ENCODE assay signal across 18 cellular contexts in the genomic region with DNA sequence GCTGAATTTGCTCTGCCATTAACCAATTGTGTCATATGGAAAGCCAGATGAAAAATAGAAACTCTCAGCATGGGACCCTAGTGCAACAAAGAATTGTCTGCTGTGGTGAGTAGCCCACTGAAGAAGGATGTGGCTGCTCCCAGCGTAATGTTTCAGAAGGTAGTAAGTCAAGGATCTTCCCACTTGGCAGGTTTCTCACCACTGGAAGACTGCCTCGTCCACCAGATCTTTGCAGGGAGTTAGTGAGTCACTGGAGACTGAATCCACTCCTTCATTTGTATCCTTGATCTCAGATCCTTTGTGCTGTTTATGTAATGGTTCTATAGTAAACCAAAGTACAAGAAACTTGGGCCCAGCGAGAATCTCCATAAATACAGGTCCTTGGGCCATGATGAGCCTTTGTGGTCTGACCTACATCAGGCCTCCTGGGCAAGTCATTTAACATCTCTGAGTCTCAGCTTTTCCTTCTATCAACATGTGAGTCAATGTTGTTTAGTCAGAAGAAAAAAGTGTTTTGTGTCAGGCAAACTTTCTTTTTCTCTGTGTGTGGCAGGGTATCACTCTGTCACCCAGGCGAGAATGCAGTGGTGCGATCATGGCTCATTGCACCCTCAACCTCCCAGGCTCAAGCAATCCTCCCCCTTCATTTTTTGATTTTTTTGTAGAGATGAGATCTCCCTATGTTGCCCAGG.
A peak's percentile ranks its signal among the peaks of the same experiment; 100 is the strongest.
DNase-seq lines count a peak whose midpoint lies in the region; ATAC-seq and TF ChIP-seq lines count a peak whose summit lies in the region.
"Had no signal": no experiment of that assay in that cellular context is flagged by ENCODE, and none has a peak within 500 bp of the region (broad histone marks: within the 10 kb centered on the region; RNA-seq: fewer than 3 reads in every experiment).

No MANE protein-coding gene starts in this region.

- no peak overlapping the region for H3K9ac ChIP-seq in mammary epithelial cell (ENCODE audit: insufficient read depth, low read length)

- TF ChIP-seq CTCF in prostate gland (IDR thresholded peaks at IDR 0.05) (no peak), mammary epithelial cell (conservative IDR thresholded peaks at IDR 0.05 in 1 of 2, IDR thresholded peaks at IDR 0.05 in 1 of 2; ENCODE audit: extremely low read depth in 1 of 2, insufficient read depth in 1 of 2, low read depth in 1 of 2, low read length in 2 of 2) (no peak)

- no peak overlapping the region for H3K4me3 Mint-ChIP-seq in activated naive CD8-positive, alpha-beta T cell treated with anti-CD3 and anti-CD28 coated beads, Interleukin-2, amount 50 U/mL, for 24 hours
- no peak overlapping the region for H3K4me3 Mint-ChIP-seq in activated naive CD8-positive, alpha-beta T cell treated with anti-CD3 and anti-CD28 coated beads for 36 hours
- H3K4me3 Mint-ChIP-seq in activated naive CD4-positive, alpha-beta T cell treated with anti-CD3 and anti-CD28 coated beads, Interleukin-2, amount 10 ng/mL, durations not matched to agents 7 days and 5 days: no peak overlapping the region
- H3K4me3 Mint-ChIP-seq: CD8-positive, alpha-beta T cell; immature natural killer cell; naive thymus-derived CD4-positive, alpha-beta T cell had no signal

- no peaks in the 10 kb centered on the region for H3K79me2 ChIP-seq in mammary epithelial cell (ENCODE audit: insufficient read depth, low read length)

- intact Hi-C loops in prostate gland (cut with DNase I): no loop called here
- intact Hi-C loops in mammary epithelial cell (cut with micrococcal nuclease): no loop called here

- TF ChIP-seq POLR2A in prostate gland (IDR thresholded peaks at IDR 0.05): no peak

- H3K9me3 Mint-ChIP-seq in activated naive CD8-positive, alpha-beta T cell treated with anti-CD3 and anti-CD28 coated beads, Interleukin-2, amount 50 U/mL, for 24 hours: no peaks in the 10 kb centered on the region
- no peaks in the 10 kb centered on the region for H3K9me3 Mint-ChIP-seq in activated naive CD8-positive, alpha-beta T cell treated with anti-CD3 and anti-CD28 coated beads for 36 hours
- no peaks in the 10 kb centered on the region for H3K9me3 Mint-ChIP-seq in activated naive CD4-positive, alpha-beta T cell treated with anti-CD3 and anti-CD28 coated beads, Interleukin-2, amount 10 ng/mL, durations not matched to agents 7 days and 5 days
- H3K9me3 Mint-ChIP-seq: CD8-positive, alpha-beta T cell; immature natural killer cell; naive thymus-derived CD4-positive, alpha-beta T cell had no signal

- H4K20me1 ChIP-seq in mammary epithelial cell (ENCODE audit: insufficient read depth, low read length): no peaks in the 10 kb centered on the region

- H3K36me3 ChIP-seq in prostate gland (no peaks in the 10 kb centered on the region), mammary epithelial cell (ENCODE audit: insufficient read depth, low read length) (no peaks in the 10 kb centered on the region)
- H3K36me3 ChIP-seq: breast epithelium had no signal

- dilution Hi-C loops in mammary epithelial cell (cut with HindIII; ENCODE audit: low sequenced_read_pairs): no loop called here

- H3K9me3 ChIP-seq in prostate gland (no peaks in the 10 kb centered on the region), mammary epithelial cell (replicated peaks; ENCODE audit: insufficient read depth, low read length) (no peaks in the 10 kb centered on the region)
- H3K9me3 ChIP-seq: breast epithelium, testis had no signal

- peaks cover 27% of the 10 kb centered on the region for H3K4me1 Mint-ChIP-seq in activated naive CD8-positive, alpha-beta T cell treated with anti-CD3 and anti-CD28 coated beads, Interleukin-2, amount 50 U/mL, for 24 hours
- peaks cover 11% of the 10 kb centered on the region for H3K4me1 Mint-ChIP-seq in activated naive CD8-positive, alpha-beta T cell treated with anti-CD3 and anti-CD28 coated beads for 36 hours
- H3K4me1 Mint-ChIP-seq in activated naive CD4-positive, alpha-beta T cell treated with anti-CD3 and anti-CD28 coated beads, Interleukin-2, amount 10 ng/mL, durations not matched to agents 7 days and 5 days: peaks cover 10% of the 10 kb centered on the region

- ATAC-seq in activated naive CD8-positive, alpha-beta T cell treated with anti-CD3 and anti-CD28 coated beads, Interleukin-2, amount 50 U/mL, for 24 hours: peak; percentile 91
- ATAC-seq in HG02759 (IDR thresholded peaks at IDR 0.05; ENCODE audit: unreplicated experiment): peak; percentile 58
- peak; percentile 89 for ATAC-seq in stimulated activated naive CD8-positive, alpha-beta T cell treated with anti-CD3 and anti-CD28 coated beads, Interleukin-15, Interleukin-2, amounts not matched to agents 100 U/mL and 50 U/mL, for 24 hours
- ATAC-seq: CD8-positive, alpha-beta T cell; naive thymus-derived CD4-positive, alpha-beta T cell had no signal

- H2AFZ ChIP-seq in mammary epithelial cell (ENCODE audit: low read depth, low read length): no peak overlapping the region

- no peak overlapping the region for H3K4me3 ChIP-seq in prostate gland
- H3K4me3 ChIP-seq in mammary epithelial cell (replicated peaks in 1 of 3; ENCODE audit: insufficient read depth in 1 of 3, low read depth in 2 of 3, low read length in 3 of 3): no peak overlapping the region
- H3K4me3 ChIP-seq: breast epithelium, testis had no signal

- H3K4me1 ChIP-seq in prostate gland (replicated peaks): no peaks in the 10 kb centered on the region
- H3K4me1 ChIP-seq in mammary epithelial cell (ENCODE audit: insufficient read depth, low read length): no peaks in the 10 kb centered on the region
- H3K4me1 ChIP-seq: breast epithelium, testis had no signal

- no peaks in the 10 kb centered on the region for H3K27me3 Mint-ChIP-seq in activated naive CD8-positive, alpha-beta T cell treated with anti-CD3 and anti-CD28 coated beads, Interleukin-2, amount 50 U/mL, for 24 hours
- H3K27me3 Mint-ChIP-seq in activated naive CD8-positive, alpha-beta T cell treated with anti-CD3 and anti-CD28 coated beads for 36 hours: no peaks in the 10 kb centered on the region
- peaks cover 4% of the 10 kb centered on the region for H3K27me3 Mint-ChIP-seq in activated naive CD4-positive, alpha-beta T cell treated with anti-CD3 and anti-CD28 coated beads, Interleukin-2, amount 10 ng/mL, durations not matched to agents 7 days and 5 days
- H3K27me3 Mint-ChIP-seq: naive thymus-derived CD4-positive, alpha-beta T cell had no signal

- no peaks in the 10 kb centered on the region for H3K27me3 ChIP-seq in prostate gland (replicated peaks; ENCODE audit: insufficient read depth)
- H3K27me3 ChIP-seq in mammary epithelial cell (ENCODE audit: insufficient read depth, low read length): no peaks in the 10 kb centered on the region
- H3K27me3 ChIP-seq: testis had no signal

- no TSS peak for BruUV-seq in mammary epithelial cell (replicated peaks; lab: Mats Ljungman, UMichigan)

- H3K27ac ChIP-seq in prostate gland: no peak overlapping the region
- H3K27ac ChIP-seq in mammary epithelial cell (ENCODE audit: insufficient read depth, low read depth, low read length): no peak overlapping the region
- H3K27ac ChIP-seq: breast epithelium, testis had no signal

- H3K4me2 ChIP-seq in mammary epithelial cell (ENCODE audit: insufficient read depth, low read depth, low read length): no peak overlapping the region

- CTCF ChIA-PET in activated naive CD4-positive, alpha-beta T cell treated with anti-CD3 and anti-CD28 coated beads, Interleukin-2, amount 10 ng/mL, durations not matched to agents 7 days and 5 days (lab: Charles Lee): interaction anchor here (1.1 to 1.3 kb wide), 2 partner anchors 15 to 28 kb away, joined by 3 read pairs; no protein-coding TSS in a partner anchor
- CTCF ChIA-PET in mammary epithelial cell (lab: Charles Lee; ENCODE audit: low non-redundant PET): no interaction called here

- whole genome bisulfite sequencing in prostate gland: 88% methylated on average over 5 of the region's 5 CpGs
- WGBS in mammary epithelial cell (ENCODE audit: low coverage, missing lambda C conversion rate): 81% methylated on average over 4 of the region's 5 CpGs

- peak overlapping the region; percentile 79 for H3K27ac Mint-ChIP-seq in activated naive CD8-positive, alpha-beta T cell treated with anti-CD3 and anti-CD28 coated beads, Interleukin-2, amount 50 U/mL, for 24 hours
- H3K27ac Mint-ChIP-seq in activated naive CD8-positive, alpha-beta T cell treated with anti-CD3 and anti-CD28 coated beads for 36 hours: no peak overlapping the region
- H3K27ac Mint-ChIP-seq in activated naive CD4-positive, alpha-beta T cell treated with anti-CD3 and anti-CD28 coated beads, Interleukin-2, amount 10 ng/mL, durations not matched to agents 7 days and 5 days: peak overlapping the region; percentile 65
- H3K27ac Mint-ChIP-seq: CD8-positive, alpha-beta T cell; naive thymus-derived CD4-positive, alpha-beta T cell had no signal

- DNase-seq in activated naive CD8-positive, alpha-beta T cell treated with anti-CD3 and anti-CD28 coated beads, Interleukin-2, amount 50 U/mL, for 24 hours: peak; percentile 15
- DNase-seq in activated naive CD8-positive, alpha-beta T cell treated with anti-CD3 and anti-CD28 coated beads for 36 hours: no peak
- DNase-seq in activated naive CD4-positive, alpha-beta T cell treated with anti-CD3 and anti-CD28 coated beads, Interleukin-2, amount 10 ng/mL, durations not matched to agents 7 days and 5 days: no peak
- peak; percentile 16 for DNase-seq in stimulated activated naive CD8-positive, alpha-beta T cell treated with anti-CD3 and anti-CD28 coated beads, Interleukin-15, Interleukin-2, amounts not matched to agents 100 U/mL and 50 U/mL, for 24 hours
- DNase-seq in prostate gland (ENCODE audit: low spot score): no peak
- no peak for DNase-seq in G401 (ENCODE audit: low spot score)
- no peak for DNase-seq in mammary epithelial cell
- DNase-seq: CD8-positive, alpha-beta T cell; dermis blood vessel endothelial cell; DMS79 treated with DMSO at 0.1 percent for 48 hours; immature natural killer cell; NCI-H524 treated with DMSO at 0.1 percent for 48 hours; retina; T-helper 9 cell; testis had no signal

- in situ Hi-C loops in G401 (cut with HindIII; ENCODE audit: low sequenced_read_pairs): no loop called here
- in situ Hi-C loops in mammary epithelial cell (cut with MboI; ENCODE audit: low sequenced_read_pairs in 2 of 2): no loop called here

- H3K36me3 Mint-ChIP-seq in activated naive CD8-positive, alpha-beta T cell treated with anti-CD3 and anti-CD28 coated beads, Interleukin-2, amount 50 U/mL, for 24 hours (ENCODE audit: low read depth): no peaks in the 10 kb centered on the region
- H3K36me3 Mint-ChIP-seq in activated naive CD8-positive, alpha-beta T cell treated with anti-CD3 and anti-CD28 coated beads for 36 hours: peaks cover 3% of the 10 kb centered on the region
- no peaks in the 10 kb centered on the region for H3K36me3 Mint-ChIP-seq in activated naive CD4-positive, alpha-beta T cell treated with anti-CD3 and anti-CD28 coated beads, Interleukin-2, amount 10 ng/mL, durations not matched to agents 7 days and 5 days
- H3K36me3 Mint-ChIP-seq: CD8-positive, alpha-beta T cell; naive thymus-derived CD4-positive, alpha-beta T cell had no signal

Comparison
In these comparisons a context has a peak if more than half of its experiments do, and no peak if none do; other contexts are left out.
1. DNase-seq: peak in activated naive CD8-positive, alpha-beta T cell treated with anti-CD3 and anti-CD28 coated beads, Interleukin-2, amount 50 U/mL, for 24 hours (single experiment) and stimulated activated naive CD8-positive, alpha-beta T cell treated with anti-CD3 and anti-CD28 coated beads, Interleukin-15, Interleukin-2, amounts not matched to agents 100 U/mL and 50 U/mL, for 24 hours (single experiment); none in activated naive CD8-positive, alpha-beta T cell treated with anti-CD3 and anti-CD28 coated beads for 36 hours (single experiment), activated naive CD4-positive, alpha-beta T cell treated with anti-CD3 and anti-CD28 coated beads, Interleukin-2, amount 10 ng/mL, durations not matched to agents 7 days and 5 days (single experiment), prostate gland (single experiment), G401 (single experiment) and mammary epithelial cell (single experiment).
2. Peak in every context shown above with its lines, with median percentiles within 50 percentile points of each other: ATAC-seq.